In the genomic region with DNA sequence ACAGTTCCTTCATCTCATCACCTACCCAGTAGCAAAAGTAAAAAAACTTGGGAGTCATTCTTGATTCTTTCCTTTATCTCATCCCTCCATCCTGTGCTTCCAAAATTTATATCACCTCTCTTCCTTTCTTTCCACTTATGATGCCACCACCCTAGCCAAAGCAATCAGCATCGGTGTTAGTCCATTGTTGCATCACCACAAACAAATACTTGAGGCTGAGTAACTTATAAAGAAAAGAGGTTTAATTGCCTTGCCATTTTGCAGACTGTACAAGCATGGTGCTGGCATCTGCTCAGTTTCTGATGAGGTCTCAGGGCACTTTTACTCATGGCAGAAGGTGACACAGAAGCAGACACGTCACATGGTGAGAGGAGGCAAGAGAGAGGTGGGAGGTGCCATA, we compare ENCODE assay signal across 1 cellular context.
TF ChIP-seq lines count a peak whose summit lies in the region.

No MANE protein-coding gene starts in this region.

TF ChIP-seq in HEK293, 187 proteins besides CTCF, POLR2A, EP300 and RAD21:
- TF ChIP-seq, protein P1, sequence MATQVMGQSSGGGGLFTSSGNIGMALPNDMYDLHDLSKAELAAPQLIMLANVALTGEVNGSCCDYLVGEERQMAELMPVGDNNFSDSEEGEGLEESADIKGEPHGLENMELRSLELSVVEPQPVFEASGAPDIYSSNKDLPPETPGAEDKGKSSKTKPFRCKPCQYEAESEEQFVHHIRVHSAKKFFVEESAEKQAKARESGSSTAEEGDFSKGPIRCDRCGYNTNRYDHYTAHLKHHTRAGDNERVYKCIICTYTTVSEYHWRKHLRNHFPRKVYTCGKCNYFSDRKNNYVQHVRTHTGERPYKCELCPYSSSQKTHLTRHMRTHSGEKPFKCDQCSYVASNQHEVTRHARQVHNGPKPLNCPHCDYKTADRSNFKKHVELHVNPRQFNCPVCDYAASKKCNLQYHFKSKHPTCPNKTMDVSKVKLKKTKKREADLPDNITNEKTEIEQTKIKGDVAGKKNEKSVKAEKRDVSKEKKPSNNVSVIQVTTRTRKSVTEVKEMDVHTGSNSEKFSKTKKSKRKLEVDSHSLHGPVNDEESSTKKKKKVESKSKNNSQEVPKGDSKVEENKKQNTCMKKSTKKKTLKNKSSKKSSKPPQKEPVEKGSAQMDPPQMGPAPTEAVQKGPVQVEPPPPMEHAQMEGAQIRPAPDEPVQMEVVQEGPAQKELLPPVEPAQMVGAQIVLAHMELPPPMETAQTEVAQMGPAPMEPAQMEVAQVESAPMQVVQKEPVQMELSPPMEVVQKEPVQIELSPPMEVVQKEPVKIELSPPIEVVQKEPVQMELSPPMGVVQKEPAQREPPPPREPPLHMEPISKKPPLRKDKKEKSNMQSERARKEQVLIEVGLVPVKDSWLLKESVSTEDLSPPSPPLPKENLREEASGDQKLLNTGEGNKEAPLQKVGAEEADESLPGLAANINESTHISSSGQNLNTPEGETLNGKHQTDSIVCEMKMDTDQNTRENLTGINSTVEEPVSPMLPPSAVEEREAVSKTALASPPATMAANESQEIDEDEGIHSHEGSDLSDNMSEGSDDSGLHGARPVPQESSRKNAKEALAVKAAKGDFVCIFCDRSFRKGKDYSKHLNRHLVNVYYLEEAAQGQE (tag by site-specific recombination; IDR thresholded peaks at IDR 0.05) = no peak
- TF ChIP-seq ZNF366 (tag by site-specific recombination; conservative IDR thresholded peaks at IDR 0.05) = 0 out of 2 replicates have a peak, but pooled peaks have one; percentile 25
